Comparison of ENCODE assay signal across 26 cellular contexts in the genomic region with DNA sequence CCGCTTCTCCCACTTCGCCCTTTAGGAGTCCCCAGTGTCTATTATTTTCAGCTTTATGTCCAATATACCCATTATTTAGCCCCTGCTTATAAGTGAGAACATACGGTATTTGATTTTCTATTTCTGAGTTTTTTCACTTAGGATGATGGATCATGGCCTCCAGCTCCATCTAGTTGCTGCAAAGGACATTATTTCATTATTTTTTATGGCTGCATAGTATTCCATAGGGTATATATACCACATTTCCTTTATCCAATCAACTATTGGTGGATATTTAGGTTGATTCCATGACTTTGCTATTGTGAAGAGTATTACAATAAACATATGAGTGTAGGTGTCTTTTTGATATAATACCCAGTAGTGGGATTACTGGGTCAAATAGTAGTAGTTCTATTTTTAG.
"Had no signal": no experiment of that assay in that cellular context is flagged by ENCODE, and none has a peak within 500 bp of the region (broad histone marks: within the 10 kb centered on the region; RNA-seq: fewer than 3 reads in every experiment).

No MANE protein-coding gene starts in this region.

- DNase-seq: activated CD4-positive, alpha-beta T cell treated with anti-CD3 and anti-CD28 coated beads for 36 hours; activated CD4-positive, alpha-beta T cell treated with anti-CD3 and anti-CD28 coated beads, Interleukin-2, amount 10 ng/mL, durations not matched to agents 7 days and 5 days; activated CD4-positive, alpha-beta T cell treated with anti-CD3 and anti-CD28 coated beads, Interleukin-2, amount 50 U/mL, for 48 hours; activated CD8-positive, alpha-beta T cell treated with anti-CD3 and anti-CD28 coated beads, Interleukin-2, amount 10 ng/mL, durations not matched to agents 7 days and 5 days; activated gamma-delta T cell; activated naive CD4-positive, alpha-beta T cell treated with Interleukin-2 at 50 U/mL for 16 hours; activated T-cell treated with anti-CD3 and anti-CD28 coated beads, Interleukin-2, amount 50 U/mL, for 24 hours; adrenal gland; caudate nucleus; cerebellar nuclear complex; NCI-H1092 treated with DMSO at 0.1 percent for 48 hours; NCI-H1417 treated with DMSO at 0.1 percent for 48 hours; NCI-H187 treated with DMSO at 0.1 percent for 48 hours; NCI-H2081 treated with DMSO at 0.1 percent for 48 hours; NCI-H226; NCI-H446 treated with DMSO at 0.1 percent for 48 hours; NCI-H524; PC-3; Peyer's patch; RPMI8226; SHP77 treated with DMSO at 0.1 percent for 48 hours; SK-N-SH had no signal

- H3K27me3 ChIP-seq: adrenal gland, Peyer's patch, SJSA1 had no signal

- H3K4me3 ChIP-seq: adrenal gland, Peyer's patch, SJSA1 had no signal

- H3K36me3 ChIP-seq: adrenal gland, Peyer's patch, SJSA1 had no signal

- H3K9me2 ChIP-seq: SK-N-SH had no signal

- H3K27ac ChIP-seq: adrenal gland, Peyer's patch, SJSA1 had no signal

- H3K4me2 ChIP-seq: SK-N-SH had no signal

- H3K4me1 ChIP-seq: adrenal gland, Peyer's patch, SJSA1 had no signal

- ATAC-seq: activated CD4-positive, alpha-beta T cell treated with anti-CD3 and anti-CD28 coated beads for 36 hours; activated CD8-positive, alpha-beta T cell treated with anti-CD3 and anti-CD28 coated beads, Interleukin-2, amount 10 ng/mL, durations not matched to agents 7 days and 5 days; activated naive CD4-positive, alpha-beta T cell treated with anti-CD3 and anti-CD28 coated beads, Interleukin-2, amount 50 U/mL, for 72 hours; PC-3 had no signal

- FAIRE-seq: bronchial epithelial cell, TTC549 had no signal

- H3K9ac ChIP-seq: SK-N-SH had no signal

- H3K9me3 ChIP-seq: adrenal gland, Peyer's patch, SJSA1, SK-N-SH had no signal
